In genomic region chr4:84235545-84235944, GRCh38 we compare ENCODE assay signal across 15 cellular contexts.
DNase-seq lines count a peak whose midpoint lies in the region; ATAC-seq, FAIRE-seq and TF ChIP-seq lines count a peak whose summit lies in the region.
"Had no signal": no experiment of that assay in that cellular context is flagged by ENCODE, and none has a peak within 500 bp of the region (broad histone marks: within the 10 kb centered on the region; RNA-seq: fewer than 3 reads in every experiment).

No MANE protein-coding gene starts in this region.

- H2AFZ ChIP-seq in KMS-11 (ENCODE audit: low read depth) (no peak overlapping the region), mesenchymal stem cell (ENCODE audit: low read depth, low read length) (no peak overlapping the region)
- H2AFZ ChIP-seq: neural progenitor cell had no signal

- H3K9ac ChIP-seq in KMS-11: no peak overlapping the region
- no peak overlapping the region for H3K9ac ChIP-seq in mesenchymal stem cell (ENCODE audit: low read length)
- H3K9ac ChIP-seq: neural progenitor cell had no signal

- H3K27ac ChIP-seq in KMS-11: no peak overlapping the region; the same call in 1 of the 2 replicates
- no peak overlapping the region for H3K27ac ChIP-seq in mesenchymal stem cell (ENCODE audit: low read length, poor library complexity, severe bottlenecking)
- H3K27ac ChIP-seq: neural progenitor cell, WERI-Rb-1 had no signal

- WGBS in mesenchymal stem cell: no CpG with 5 or more reads among the region's 3 CpGs

- H4K20me1 ChIP-seq in KMS-11 (ENCODE audit: insufficient read depth): no peaks in the 10 kb centered on the region

- H3K9me3 ChIP-seq in mesenchymal stem cell (ENCODE audit: control insufficient read depth, low read length): peaks cover 6% of the 10 kb centered on the region

- TF ChIP-seq CTCF in GM20000 (IDR thresholded peaks at IDR 0.05; ENCODE audit: extremely low read depth, missing control alignments) (no peak), KMS-11 (conservative IDR thresholded peaks at IDR 0.05; ENCODE audit: low read depth, low read length) (no peak)

- no peaks in the 10 kb centered on the region for H3K79me2 ChIP-seq in KMS-11 (ENCODE audit: insufficient read depth, low read depth)

- H2AK5ac ChIP-seq in mesenchymal stem cell (ENCODE audit: low read length, severe bottlenecking): no peak overlapping the region

- H3K4me3 ChIP-seq in KMS-11 (IDR thresholded peaks at IDR 0.05; ENCODE audit: insufficient read depth, low read depth, low read length) (no peak overlapping the region), mesenchymal stem cell (ENCODE audit: insufficient read depth in 1 of 2, low read depth in 1 of 2, low read length in 2 of 2) (no peak overlapping the region)
- H3K4me3 ChIP-seq: neural progenitor cell had no signal

- no peak overlapping the region for H4K8ac ChIP-seq in mesenchymal stem cell (ENCODE audit: low read length)

- H3K4me1 ChIP-seq in KMS-11 (ENCODE audit: low read depth, poor library complexity, severe bottlenecking): peaks cover 39% of the 10 kb centered on the region
- H3K4me1 ChIP-seq in mesenchymal stem cell (ENCODE audit: control insufficient read depth, insufficient read depth, low read depth, low read length): no peaks in the 10 kb centered on the region
- H3K4me1 ChIP-seq: neural progenitor cell had no signal

- peak; percentile 92 for FAIRE-seq in GM18507 (lab: Jason Lieb, UNC)

- peak; percentile 44 for DNase-seq in GM18507 (ENCODE audit: extremely low spot score, insufficient read length, low read depth)
- peak; percentile 59 for DNase-seq in GM20000 (ENCODE audit: low spot score)
- no peak for DNase-seq in pons (ENCODE audit: low spot score)
- no peak for DNase-seq in ecto neural progenitor cell (ENCODE audit: low spot score)
- no peak for DNase-seq in germinal center (ENCODE audit: low spot score)
- no peak for DNase-seq in mesenchymal stem cell
- DNase-seq: activated effector memory CD4-positive, alpha-beta T cell treated with Interleukin-2 at 50 U/mL for 16 hours; foreskin melanocyte; GF-D8; left colon; NCI-H1436 had no signal

- H2BK120ac ChIP-seq in mesenchymal stem cell (ENCODE audit: low read depth, low read length): no peak overlapping the region

- H2BK15ac ChIP-seq in mesenchymal stem cell (ENCODE audit: low read depth, poor library complexity, severe bottlenecking): no peak overlapping the region

- no peak overlapping the region for H3K14ac ChIP-seq in mesenchymal stem cell (ENCODE audit: low read length in 2 of 2)

- H3K27me3 ChIP-seq in KMS-11 (ENCODE audit: insufficient read depth, low read depth): no peaks in the 10 kb centered on the region
- H3K27me3 ChIP-seq in mesenchymal stem cell (ENCODE audit: control insufficient read depth in 1 of 2, insufficient read depth in 1 of 2, low read length in 2 of 2): no peaks in the 10 kb centered on the region
- H3K27me3 ChIP-seq: neural progenitor cell had no signal

- peak; percentile 100 for ATAC-seq in HG02970 (IDR thresholded peaks at IDR 0.05; ENCODE audit: low FRiP score, unreplicated experiment)
- ATAC-seq: left colon had no signal

- no peak overlapping the region for H3K23ac ChIP-seq in mesenchymal stem cell (ENCODE audit: low read length in 2 of 2)

- H3K4me2 ChIP-seq in KMS-11: peak overlapping the region; percentile 27; the same call in 1 of the 2 replicates
- no peak overlapping the region for H3K4me2 ChIP-seq in mesenchymal stem cell (ENCODE audit: low read length, poor library complexity, severe bottlenecking)
- H3K4me2 ChIP-seq: neural progenitor cell had no signal

- no peak overlapping the region for H2BK5ac ChIP-seq in mesenchymal stem cell (ENCODE audit: low read depth, low read length, poor library complexity, severe bottlenecking)

- H3K79me1 ChIP-seq in mesenchymal stem cell (replicated peaks; ENCODE audit: low read length, poor library complexity, severe bottlenecking): no peaks in the 10 kb centered on the region

- no peak overlapping the region for H4K91ac ChIP-seq in mesenchymal stem cell (ENCODE audit: low read length)

- H3K36me3 ChIP-seq in KMS-11 (ENCODE audit: insufficient read depth) (no peaks in the 10 kb centered on the region), mesenchymal stem cell (ENCODE audit: control insufficient read depth in 1 of 2, insufficient read depth in 2 of 2, low read depth in 1 of 2, low read length in 2 of 2) (no peaks in the 10 kb centered on the region)
- H3K36me3 ChIP-seq: neural progenitor cell, WERI-Rb-1 had no signal

- no peak overlapping the region for H2BK12ac ChIP-seq in mesenchymal stem cell (ENCODE audit: low read length in 2 of 2)

- no peak overlapping the region for H3K18ac ChIP-seq in mesenchymal stem cell (ENCODE audit: low read depth in 1 of 2, low read length in 2 of 2)

- no peak overlapping the region for H3K4ac ChIP-seq in mesenchymal stem cell (ENCODE audit: low read depth in 1 of 2, low read length in 2 of 2)

Comparison
In these comparisons a context has a peak if more than half of its experiments do, and no peak if none do; other contexts are left out.
1. DNase-seq: peak in GM18507 (single experiment) and GM20000 (single experiment); none in pons (single experiment), ecto neural progenitor cell (single experiment), germinal center (single experiment) and mesenchymal stem cell (single experiment).